In the genomic region with DNA sequence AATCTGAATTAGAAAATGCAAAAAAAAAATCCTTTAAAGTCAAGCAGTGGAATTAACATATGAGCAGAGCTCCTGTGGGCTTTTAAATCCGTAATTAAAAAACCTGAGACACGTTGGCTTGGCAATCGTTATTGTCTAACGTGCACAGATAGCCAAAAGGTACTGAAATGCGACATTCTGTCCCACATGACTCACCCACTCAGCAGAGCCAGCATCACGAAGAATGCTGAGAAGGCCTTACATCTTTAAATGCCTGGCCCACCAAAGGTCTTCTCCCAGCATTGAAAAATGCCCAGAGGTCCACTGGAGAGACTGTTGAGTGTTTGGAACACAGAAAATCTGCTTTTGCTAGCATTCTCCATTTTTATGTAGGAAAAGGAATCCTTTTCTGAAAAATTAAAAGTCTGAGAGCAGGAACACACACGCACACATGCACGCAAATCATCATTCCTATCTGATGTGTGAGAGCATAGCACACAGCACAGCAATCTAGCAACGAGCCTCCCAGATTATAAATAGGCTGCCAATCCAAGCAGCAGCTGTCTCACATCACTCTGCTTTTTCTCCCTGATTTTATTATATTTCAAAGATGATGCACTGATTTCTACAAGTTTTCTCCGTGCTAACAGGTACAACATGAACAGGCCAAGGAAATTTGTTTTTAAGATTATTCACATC, we compare ENCODE assay signal across 1 cellular context.
TF ChIP-seq lines count a peak whose summit lies in the region.

No MANE protein-coding gene starts in this region.

TF ChIP-seq in SK-N-SH, 30 proteins besides CTCF, POLR2A, EP300 and RAD21 (continued from another document):
- TF ChIP-seq, protein P1, sequence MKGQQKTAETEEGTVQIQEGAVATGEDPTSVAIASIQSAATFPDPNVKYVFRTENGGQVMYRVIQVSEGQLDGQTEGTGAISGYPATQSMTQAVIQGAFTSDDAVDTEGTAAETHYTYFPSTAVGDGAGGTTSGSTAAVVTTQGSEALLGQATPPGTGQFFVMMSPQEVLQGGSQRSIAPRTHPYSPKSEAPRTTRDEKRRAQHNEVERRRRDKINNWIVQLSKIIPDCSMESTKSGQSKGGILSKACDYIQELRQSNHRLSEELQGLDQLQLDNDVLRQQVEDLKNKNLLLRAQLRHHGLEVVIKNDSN (IDR thresholded peaks at IDR 0.05; ENCODE audit: borderline replicate concordance, low read depth): no peak
- TF ChIP-seq GABPA (IDR thresholded peaks at IDR 0.05; ENCODE audit: low read depth): no peak
- peak; percentile 42 for TF ChIP-seq TCF12 (IDR thresholded peaks at IDR 0.05)
- TF ChIP-seq MXI1 (IDR thresholded peaks at IDR 0.05; ENCODE audit: low read depth, low read length): no peak
- TF ChIP-seq, protein P2, sequence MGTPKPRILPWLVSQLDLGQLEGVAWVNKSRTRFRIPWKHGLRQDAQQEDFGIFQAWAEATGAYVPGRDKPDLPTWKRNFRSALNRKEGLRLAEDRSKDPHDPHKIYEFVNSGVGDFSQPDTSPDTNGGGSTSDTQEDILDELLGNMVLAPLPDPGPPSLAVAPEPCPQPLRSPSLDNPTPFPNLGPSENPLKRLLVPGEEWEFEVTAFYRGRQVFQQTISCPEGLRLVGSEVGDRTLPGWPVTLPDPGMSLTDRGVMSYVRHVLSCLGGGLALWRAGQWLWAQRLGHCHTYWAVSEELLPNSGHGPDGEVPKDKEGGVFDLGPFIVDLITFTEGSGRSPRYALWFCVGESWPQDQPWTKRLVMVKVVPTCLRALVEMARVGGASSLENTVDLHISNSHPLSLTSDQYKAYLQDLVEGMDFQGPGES (IDR thresholded peaks at IDR 0.05; ENCODE audit: low read depth, low read length): no peak
- TF ChIP-seq, protein P3, sequence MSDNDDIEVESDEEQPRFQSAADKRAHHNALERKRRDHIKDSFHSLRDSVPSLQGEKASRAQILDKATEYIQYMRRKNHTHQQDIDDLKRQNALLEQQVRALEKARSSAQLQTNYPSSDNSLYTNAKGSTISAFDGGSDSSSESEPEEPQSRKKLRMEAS (IDR thresholded peaks at IDR 0.05; ENCODE audit: low read depth): no peak
- no peak for TF ChIP-seq RXRA (IDR thresholded peaks at IDR 0.05; ENCODE audit: borderline replicate concordance, low read depth)
- TF ChIP-seq, protein P4, sequence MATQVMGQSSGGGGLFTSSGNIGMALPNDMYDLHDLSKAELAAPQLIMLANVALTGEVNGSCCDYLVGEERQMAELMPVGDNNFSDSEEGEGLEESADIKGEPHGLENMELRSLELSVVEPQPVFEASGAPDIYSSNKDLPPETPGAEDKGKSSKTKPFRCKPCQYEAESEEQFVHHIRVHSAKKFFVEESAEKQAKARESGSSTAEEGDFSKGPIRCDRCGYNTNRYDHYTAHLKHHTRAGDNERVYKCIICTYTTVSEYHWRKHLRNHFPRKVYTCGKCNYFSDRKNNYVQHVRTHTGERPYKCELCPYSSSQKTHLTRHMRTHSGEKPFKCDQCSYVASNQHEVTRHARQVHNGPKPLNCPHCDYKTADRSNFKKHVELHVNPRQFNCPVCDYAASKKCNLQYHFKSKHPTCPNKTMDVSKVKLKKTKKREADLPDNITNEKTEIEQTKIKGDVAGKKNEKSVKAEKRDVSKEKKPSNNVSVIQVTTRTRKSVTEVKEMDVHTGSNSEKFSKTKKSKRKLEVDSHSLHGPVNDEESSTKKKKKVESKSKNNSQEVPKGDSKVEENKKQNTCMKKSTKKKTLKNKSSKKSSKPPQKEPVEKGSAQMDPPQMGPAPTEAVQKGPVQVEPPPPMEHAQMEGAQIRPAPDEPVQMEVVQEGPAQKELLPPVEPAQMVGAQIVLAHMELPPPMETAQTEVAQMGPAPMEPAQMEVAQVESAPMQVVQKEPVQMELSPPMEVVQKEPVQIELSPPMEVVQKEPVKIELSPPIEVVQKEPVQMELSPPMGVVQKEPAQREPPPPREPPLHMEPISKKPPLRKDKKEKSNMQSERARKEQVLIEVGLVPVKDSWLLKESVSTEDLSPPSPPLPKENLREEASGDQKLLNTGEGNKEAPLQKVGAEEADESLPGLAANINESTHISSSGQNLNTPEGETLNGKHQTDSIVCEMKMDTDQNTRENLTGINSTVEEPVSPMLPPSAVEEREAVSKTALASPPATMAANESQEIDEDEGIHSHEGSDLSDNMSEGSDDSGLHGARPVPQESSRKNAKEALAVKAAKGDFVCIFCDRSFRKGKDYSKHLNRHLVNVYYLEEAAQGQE (IDR thresholded peaks at IDR 0.05; ENCODE audit: low read depth, low read length): no peak
- TF ChIP-seq CHD2 (IDR thresholded peaks at IDR 0.05; ENCODE audit: low read length, partially characterized antibody): no peak
- TF ChIP-seq, protein P5, sequence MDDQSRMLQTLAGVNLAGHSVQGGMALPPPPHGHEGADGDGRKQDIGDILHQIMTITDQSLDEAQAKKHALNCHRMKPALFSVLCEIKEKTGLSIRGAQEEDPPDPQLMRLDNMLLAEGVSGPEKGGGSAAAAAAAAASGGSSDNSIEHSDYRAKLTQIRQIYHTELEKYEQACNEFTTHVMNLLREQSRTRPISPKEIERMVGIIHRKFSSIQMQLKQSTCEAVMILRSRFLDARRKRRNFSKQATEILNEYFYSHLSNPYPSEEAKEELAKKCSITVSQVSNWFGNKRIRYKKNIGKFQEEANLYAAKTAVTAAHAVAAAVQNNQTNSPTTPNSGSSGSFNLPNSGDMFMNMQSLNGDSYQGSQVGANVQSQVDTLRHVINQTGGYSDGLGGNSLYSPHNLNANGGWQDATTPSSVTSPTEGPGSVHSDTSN (IDR thresholded peaks at IDR 0.05): peak; percentile 73
- peak; percentile 32; the same call in 1 of the 2 replicates for TF ChIP-seq FOSL2 (IDR thresholded peaks at IDR 0.05; ENCODE audit: borderline replicate concordance, low read depth)
